In genomic region chr3:154932633-154933032, GRCh38 we compare ENCODE assay signal across 15 cellular contexts.
A peak's percentile ranks its signal among the peaks of the same experiment; 100 is the strongest.
DNase-seq lines count a peak whose midpoint lies in the region; ATAC-seq, FAIRE-seq and TF ChIP-seq lines count a peak whose summit lies in the region.
"Had no signal": no experiment of that assay in that cellular context is flagged by ENCODE, and none has a peak within 500 bp of the region (broad histone marks: within the 10 kb centered on the region; RNA-seq: fewer than 3 reads in every experiment).

No MANE protein-coding gene starts in this region.

- TF ChIP-seq EP300 in HepG2 (IDR thresholded peaks at IDR 0.05; ENCODE audit: low read depth in 2 of 2, low read length in 2 of 2) = no peak
- no peak for TF ChIP-seq EP300 in HepG2 (CRISPR knock-in tag; IDR thresholded peaks at IDR 0.05; ENCODE audit: borderline replicate concordance)

- TF ChIP-seq RAD21 in HepG2 (CRISPR knock-in tag; IDR thresholded peaks at IDR 0.05) = no peak

- H3K27me3 ChIP-seq in HepG2 (ENCODE audit: control insufficient read depth in 1 of 2, insufficient read depth in 2 of 2, low read length in 2 of 2) = no peaks in the 10 kb centered on the region
- H3K27me3 ChIP-seq in right lobe of liver = no peaks in the 10 kb centered on the region
- H3K27me3 ChIP-seq in mammary epithelial cell (ENCODE audit: insufficient read depth, low read length) = no peaks in the 10 kb centered on the region
- H3K27me3 ChIP-seq in foreskin keratinocyte = no peaks in the 10 kb centered on the region

- no peaks in the 10 kb centered on the region for H3K4me1 ChIP-seq in HepG2 (ENCODE audit: insufficient read depth, low read length)
- no peaks in the 10 kb centered on the region for H3K4me1 ChIP-seq in right lobe of liver
- peaks cover 7% of the 10 kb centered on the region for H3K4me1 ChIP-seq in mammary epithelial cell (ENCODE audit: insufficient read depth, low read length)
- peaks cover 13% of the 10 kb centered on the region for H3K4me1 ChIP-seq in foreskin keratinocyte

- intact Hi-C loops in HepG2 (cut with micrococcal nuclease; ENCODE audit: unreplicated experiment) = no loop called here
- intact Hi-C loops in right lobe of liver (cut with DNase I) = no loop called here
- intact Hi-C loops in mammary epithelial cell (cut with micrococcal nuclease) = no loop called here
- intact Hi-C loops in posterior vena cava (cut with DNase I) = no loop called here

- no TSS peak for BruUV-seq in HepG2 (replicated peaks; lab: Mats Ljungman, UMichigan)
- no TSS peak for BruUV-seq in mammary epithelial cell (replicated peaks; lab: Mats Ljungman, UMichigan)

- in situ Hi-C loops in HepG2 (cut with HindIII; ENCODE audit: extremely low pct_ligation_motif_present, low pct_unique_long_range_greater_than_20kb) (no loop called here), mammary epithelial cell (cut with MboI; ENCODE audit: low sequenced_read_pairs in 2 of 2) (loop anchor here in 1 of 2 donors (25.0 kb wide), 1 partner anchor 170 kb away; no protein-coding TSS in a partner anchor)

- DNase-seq in HepG2 (ENCODE audit: low spot score) (no peak), right lobe of liver (no peak), mammary epithelial cell (no peak), foreskin keratinocyte (peak in 1 of 2 donors; percentile 50), kidney glomerular epithelial cell (lab: John Stamatoyannopoulos, UW) (no peak), posterior vena cava (ENCODE audit: low spot score) (no peak), DMS 273 (lab: John Stamatoyannopoulos, UW; ENCODE audit: unreplicated experiment) (no peak)
- DNase-seq: ACHN; C1 segment of cervical spinal cord; CD4-positive, alpha-beta T cell; DMS153; GF-D8 had no signal

- H3K4me2 ChIP-seq in HepG2 (ENCODE audit: low read depth, low read length) (no peak overlapping the region), mammary epithelial cell (ENCODE audit: insufficient read depth, low read depth, low read length) (no peak overlapping the region)

- H3K36me3 ChIP-seq in HepG2 (replicated peaks in 1 of 2; ENCODE audit: control insufficient read depth in 1 of 2, insufficient read depth in 2 of 2, low read length in 2 of 2) = no peaks in the 10 kb centered on the region
- no peaks in the 10 kb centered on the region for H3K36me3 ChIP-seq in right lobe of liver
- H3K36me3 ChIP-seq in mammary epithelial cell (ENCODE audit: insufficient read depth, low read length) = no peaks in the 10 kb centered on the region

- FAIRE-seq in HepG2 (lab: Jason Lieb, UNC) = no peak
- FAIRE-seq: GM19239 had no signal

- POLR2A ChIA-PET in HepG2 (lab: Yijun Ruan, JAX) = no interaction called here

- H3K27ac ChIP-seq in HepG2 (ENCODE audit: extremely low read length, insufficient read depth, low read length) = no peak overlapping the region
- H3K27ac ChIP-seq in right lobe of liver = no peak overlapping the region
- H3K27ac ChIP-seq in mammary epithelial cell (ENCODE audit: insufficient read depth, low read depth, low read length) = no peak overlapping the region
- peak overlapping the region; percentile 37 for H3K27ac ChIP-seq in foreskin keratinocyte
- H3K27ac ChIP-seq: HL-60 had no signal

- no peaks in the 10 kb centered on the region for H3K9me3 ChIP-seq in HepG2 (ENCODE audit: low read length)
- H3K9me3 ChIP-seq in right lobe of liver = peaks cover 0 to 3% (median 0%) of the 10 kb centered on the region in 4 donors
- no peaks in the 10 kb centered on the region for H3K9me3 ChIP-seq in mammary epithelial cell (replicated peaks; ENCODE audit: insufficient read depth, low read length)

- H3K79me2 ChIP-seq in HepG2 (ENCODE audit: insufficient read depth, low read length) (no peaks in the 10 kb centered on the region), mammary epithelial cell (ENCODE audit: insufficient read depth, low read length) (no peaks in the 10 kb centered on the region)

- H4K20me1 ChIP-seq in HepG2 (ENCODE audit: insufficient read depth, low read length) (no peaks in the 10 kb centered on the region), mammary epithelial cell (ENCODE audit: insufficient read depth, low read length) (no peaks in the 10 kb centered on the region)

- ATAC-seq in HepG2 (no peak), right lobe of liver (no peak), foreskin keratinocyte (peak; percentile 48)
- ATAC-seq: HCT116 had no signal

- dilution Hi-C loops in mammary epithelial cell (cut with HindIII; ENCODE audit: low sequenced_read_pairs) = no loop called here

- H3K9ac ChIP-seq in HepG2 (ENCODE audit: insufficient read depth, low read depth, low read length) (no peak overlapping the region), mammary epithelial cell (ENCODE audit: insufficient read depth, low read length) (no peak overlapping the region)

- H2AFZ ChIP-seq in HepG2 (ENCODE audit: low read length) (no peak overlapping the region), mammary epithelial cell (ENCODE audit: low read depth, low read length) (peak overlapping the region; percentile 30)

- TF ChIP-seq CTCF in HepG2 (CRISPR knock-in tag; IDR thresholded peaks at IDR 0.05) (no peak), right lobe of liver (IDR thresholded peaks at IDR 0.05) (no peak), mammary epithelial cell (conservative IDR thresholded peaks at IDR 0.05 in 1 of 2, IDR thresholded peaks at IDR 0.05 in 1 of 2; ENCODE audit: extremely low read depth in 1 of 2, insufficient read depth in 1 of 2, low read depth in 1 of 2, low read length in 2 of 2) (no peak), foreskin keratinocyte (conservative IDR thresholded peaks at IDR 0.05) (no peak)

- TF ChIP-seq POLR2A in HepG2 (IDR thresholded peaks at IDR 0.05; ENCODE audit: insufficient read depth in 1 of 2, low read depth in 2 of 2, low read length in 2 of 2) (no peak), right lobe of liver (IDR thresholded peaks at IDR 0.05) (no peak)

- no peak overlapping the region for H3K4me3 ChIP-seq in HepG2 (replicated peaks in 1 of 3; ENCODE audit: insufficient read depth in 1 of 3, low read depth in 2 of 3, low read length in 3 of 3)
- H3K4me3 ChIP-seq in right lobe of liver = no peak overlapping the region
- no peak overlapping the region for H3K4me3 ChIP-seq in mammary epithelial cell (replicated peaks in 1 of 3; ENCODE audit: insufficient read depth in 1 of 3, low read depth in 2 of 3, low read length in 3 of 3)

- CTCF ChIA-PET in HepG2 (lab: Yijun Ruan, JAX; ENCODE audit: low intra/inter-chr PET ratio, low total read pairs) (no interaction called here), mammary epithelial cell (lab: Charles Lee; ENCODE audit: low non-redundant PET) (interaction anchor here (0.6 kb wide), 1 partner anchor 47 kb away, joined by 5 read pairs; no protein-coding TSS in a partner anchor)

TF ChIP-seq in HepG2, 621 proteins besides CTCF, POLR2A, EP300 and RAD21:
- TF ChIP-seq RBAK (CRISPR knock-in tag; IDR thresholded peaks at IDR 0.05) (no peak), SMC3 (IDR thresholded peaks at IDR 0.05; ENCODE audit: low read length) (no peak), PRDM4 (CRISPR knock-in tag; IDR thresholded peaks at IDR 0.05; ENCODE audit: borderline replicate concordance) (no peak), ZNF441 (CRISPR knock-in tag; IDR thresholded peaks at IDR 0.05; ENCODE audit: borderline replicate concordance) (no peak), TBX2 (CRISPR knock-in tag; IDR thresholded peaks at IDR 0.05; ENCODE audit: borderline replicate concordance) (no peak), ATM (IDR thresholded peaks at IDR 0.05; ENCODE audit: borderline replicate concordance) (no peak), CREB1 (IDR thresholded peaks at IDR 0.05) (peak; percentile 38; the same call in 1 of the 2 replicates), CREB1 (CRISPR knock-in tag; IDR thresholded peaks at IDR 0.05) (no peak)
